1 cellular context compared by ENCODE assay signal in genomic region chr17:81723651-81724209, GRCh38.
TF ChIP-seq lines count a peak whose summit lies in the region.

No MANE protein-coding gene starts in this region.

TF ChIP-seq in K562, 482 proteins besides CTCF, POLR2A, EP300 and RAD21:
- TF ChIP-seq TAF9B (IDR thresholded peaks at IDR 0.05; ENCODE audit: partially characterized antibody) (no peak), TFAP4 (CRISPR knock-in tag; IDR thresholded peaks at IDR 0.05; ENCODE audit: borderline replicate concordance) (peak; percentile 42; the same call in 1 of the 2 replicates), POLR2AphosphoS2 (IDR thresholded peaks at IDR 0.05; ENCODE audit: low read length) (0 out of 2 replicates have a peak, but pooled peaks have one; percentile 1)
